9 cellular contexts compared by ENCODE assay signal in the genomic region with DNA sequence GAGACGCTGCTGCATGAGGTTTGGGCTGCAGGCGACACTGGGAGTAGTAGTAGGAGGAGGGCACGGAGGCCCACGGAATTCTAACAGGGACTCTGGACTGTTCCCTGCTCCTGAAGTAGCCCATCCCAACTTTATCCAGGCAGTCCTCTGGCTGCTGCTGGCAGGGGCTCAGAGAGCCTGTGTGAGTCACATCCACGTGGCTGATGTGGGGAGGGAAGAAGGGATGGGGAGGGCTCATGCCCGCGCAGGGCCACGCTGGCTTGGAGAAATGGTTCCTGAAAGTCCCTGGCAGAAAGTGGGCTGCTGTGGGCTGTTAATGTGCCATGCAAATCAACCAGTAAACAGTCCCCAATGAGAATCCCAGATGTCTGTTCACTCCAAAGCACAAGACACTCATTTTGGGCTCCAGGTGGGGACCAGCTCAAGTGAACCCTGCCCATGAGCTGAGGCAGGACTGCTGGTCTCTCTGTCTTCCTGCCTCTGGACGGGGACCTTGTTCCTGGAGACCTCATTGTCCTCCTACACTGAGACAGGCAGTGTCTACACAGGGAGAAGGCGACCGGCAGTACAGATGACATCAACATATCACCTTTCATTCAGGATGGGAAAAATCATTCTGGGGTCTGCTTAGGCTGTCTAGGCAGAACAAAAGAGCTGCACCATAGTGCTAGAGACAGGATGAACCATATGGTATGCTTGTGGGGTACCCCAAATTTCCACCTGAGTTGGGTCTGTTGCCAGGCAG. TPM values are rescaled to one million over a fixed set of nuclear protein-coding genes. Genes with fewer than 3 reads are reported as not detected.
DNase-seq lines count a peak whose midpoint lies in the region; ATAC-seq, FAIRE-seq and TF ChIP-seq lines count a peak whose summit lies in the region.
"Had no signal": no experiment of that assay in that cellular context is flagged by ENCODE, and none has a peak within 500 bp of the region (broad histone marks: within the 10 kb centered on the region; RNA-seq: fewer than 3 reads in every experiment).

No MANE protein-coding gene starts in this region.

- no peak for TF ChIP-seq POLR2A in GM12891 (IDR thresholded peaks at IDR 0.05; ENCODE audit: low read depth, low read length)

- no peak overlapping the region for H3K4me3 Mint-ChIP-seq in mesothelial cell of epicardium

- H3K4me3 ChIP-seq in esophagus (ENCODE audit: low read depth in 1 of 2, low read length in 2 of 2), result no peak overlapping the region

- peak; percentile 54 for DNase-seq in NCI-H69 (lab: John Stamatoyannopoulos, UW)
- peak in 1 of 2 experiments; percentile 38 for DNase-seq in mesothelial cell of epicardium (ENCODE audit: low spot score in 2 of 2, unreplicated experiment in 2 of 2)
- peak; percentile 86 for DNase-seq in urothelium cell line (ENCODE audit: low spot score)
- DNase-seq in GM12891 (ENCODE audit: insufficient read length, low spot score), result no peak
- DNase-seq: SW 1271 had no signal

- no peaks in the 10 kb centered on the region for H3K27me3 ChIP-seq in esophagus (ENCODE audit: control insufficient read depth in 1 of 2, insufficient read depth in 2 of 2, low read length in 2 of 2)

- H3K27ac ChIP-seq in esophagus (ENCODE audit: low read depth in 2 of 2, low read length in 1 of 2), result peak overlapping the region; percentile 26 to 73

- H3K27me3 Mint-ChIP-seq in mesothelial cell of epicardium (ENCODE audit: low read depth), result peaks cover 12% of the 10 kb centered on the region

- FAIRE-seq in urothelium cell line (lab: Jason Lieb, UNC) (no peak), GM12891 (lab: Jason Lieb, UNC) (no peak)
- FAIRE-seq: H1 had no signal

- WGBS in esophagus, 2 donors, result 38 to 41% methylated on average over 11 of the region's 11 CpGs

- peaks cover 4% of the 10 kb centered on the region for H3K36me3 Mint-ChIP-seq in mesothelial cell of epicardium

- peak overlapping the region; percentile 64 for H3K27ac Mint-ChIP-seq in mesothelial cell of epicardium

- H3K9me3 ChIP-seq in esophagus (ENCODE audit: control insufficient read depth in 2 of 2, insufficient read depth in 1 of 2, low read depth in 1 of 2, low read length in 1 of 2), result no peaks in the 10 kb centered on the region

- TF ChIP-seq CTCF in mesothelial cell of epicardium (IDR thresholded peaks at IDR 0.05; ENCODE audit: unreplicated experiment), result no peak

- ATAC-seq in HG02642 (IDR thresholded peaks at IDR 0.05; ENCODE audit: poor library complexity, unreplicated experiment), result no peak
- no peak for ATAC-seq in HG02623 (IDR thresholded peaks at IDR 0.05; ENCODE audit: unreplicated experiment)

- H3K4me1 Mint-ChIP-seq in mesothelial cell of epicardium, result peaks cover 6% of the 10 kb centered on the region

- peaks cover 3 to 6% of the 10 kb centered on the region in 2 donors for H3K4me1 ChIP-seq in esophagus (ENCODE audit: control insufficient read depth in 2 of 2, insufficient read depth in 2 of 2, low read length in 1 of 2)

- no peaks in the 10 kb centered on the region for H3K36me3 ChIP-seq in esophagus (ENCODE audit: control insufficient read depth in 2 of 2, insufficient read depth in 2 of 2, low read length in 1 of 2)

- H3K9me3 Mint-ChIP-seq in mesothelial cell of epicardium, result peaks cover 18% of the 10 kb centered on the region

TF ChIP-seq in GM12891, 5 proteins besides CTCF, POLR2A, EP300 and RAD21:
- no peak for TF ChIP-seq POLR2AphosphoS5 (IDR thresholded peaks at IDR 0.05; ENCODE audit: low read depth, low read length)
- no peak for TF ChIP-seq SPI1 (IDR thresholded peaks at IDR 0.05; ENCODE audit: low read depth, low read length)
- TF ChIP-seq TAF1 (IDR thresholded peaks at IDR 0.05; ENCODE audit: low read depth, low read length), result no peak
- no peak for TF ChIP-seq POU2F2 (IDR thresholded peaks at IDR 0.05; ENCODE audit: low read depth, low read length)
- no peak for TF ChIP-seq PAX5 (IDR thresholded peaks at IDR 0.05; ENCODE audit: insufficient read depth, low read length, severe bottlenecking)

RNA-seq across cellular contexts. Expression of a gene that starts 57.7 kb away (rescaled TPM):
- polyA plus RNA-seq in esophagus, result 1 to 10 TPM; 1.7 to 4.4 TPM
- 77.3 to 86.0 TPM (median 82.1 TPM) in 3 replicates for total RNA-seq in mesothelial cell of epicardium
- 0.32 TPM for polyA plus RNA-seq in GM12891 (2012; ENCODE audit: low read depth, missing spikeins)
